1 cellular context compared by ENCODE assay signal in the genomic region with DNA sequence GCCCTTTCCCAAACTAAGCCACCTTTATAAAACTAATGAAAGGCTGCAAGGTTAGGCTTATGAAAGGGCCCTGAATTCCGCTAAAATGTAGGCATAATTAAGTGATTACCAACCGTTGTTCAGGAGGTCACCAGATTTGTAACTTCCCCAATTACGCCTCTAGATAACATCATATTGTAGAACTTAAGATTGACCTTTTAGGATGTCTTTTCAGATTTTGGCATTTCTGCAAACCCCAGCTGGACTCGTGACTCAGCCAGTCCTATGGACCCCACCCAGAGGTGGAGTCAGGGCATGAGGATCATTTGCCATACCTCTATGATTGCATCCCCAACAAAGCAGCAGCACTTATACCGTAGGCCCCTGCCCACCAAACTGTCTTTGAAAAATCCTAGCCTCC.
TF ChIP-seq lines count a peak whose summit lies in the region.

No MANE protein-coding gene starts in this region.

TF ChIP-seq in HepG2, 621 proteins besides CTCF, POLR2A, EP300 and RAD21:
- TF ChIP-seq NCOA2 (CRISPR knock-in tag; IDR thresholded peaks at IDR 0.05): no peak
- TF ChIP-seq ZNF589 (CRISPR knock-in tag; conservative IDR thresholded peaks at IDR 0.05): no peak
- TF ChIP-seq ZFY (CRISPR knock-in tag; IDR thresholded peaks at IDR 0.05): no peak
- TF ChIP-seq NFKBIZ (CRISPR knock-in tag; IDR thresholded peaks at IDR 0.05): no peak
- no peak for TF ChIP-seq MAFG (CRISPR knock-in tag; IDR thresholded peaks at IDR 0.05)
- no peak for TF ChIP-seq YY1 (IDR thresholded peaks at IDR 0.05; ENCODE audit: insufficient read depth, insufficient replicate concordance, low read depth, low read length)
- TF ChIP-seq, protein P1, sequence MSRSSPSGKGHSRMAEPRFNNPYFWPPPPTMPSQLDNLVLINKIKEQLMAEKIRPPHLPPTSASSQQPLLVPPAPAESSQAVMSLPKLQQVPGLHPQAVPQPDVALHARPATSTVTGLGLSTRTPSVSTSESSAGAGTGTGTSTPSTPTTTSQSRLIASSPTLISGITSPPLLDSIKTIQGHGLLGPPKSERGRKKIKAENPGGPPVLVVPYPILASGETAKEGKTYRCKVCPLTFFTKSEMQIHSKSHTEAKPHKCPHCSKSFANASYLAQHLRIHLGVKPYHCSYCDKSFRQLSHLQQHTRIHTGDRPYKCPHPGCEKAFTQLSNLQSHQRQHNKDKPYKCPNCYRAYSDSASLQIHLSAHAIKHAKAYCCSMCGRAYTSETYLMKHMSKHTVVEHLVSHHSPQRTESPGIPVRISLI (CRISPR knock-in tag; IDR thresholded peaks at IDR 0.05; ENCODE audit: borderline replicate concordance): no peak
- TF ChIP-seq NFKB2 (CRISPR knock-in tag; IDR thresholded peaks at IDR 0.05; ENCODE audit: borderline replicate concordance): no peak
- TF ChIP-seq CHD2 (IDR thresholded peaks at IDR 0.05; ENCODE audit: low read depth, low read length): no peak
- TF ChIP-seq ZNF337 (CRISPR knock-in tag; IDR thresholded peaks at IDR 0.05; ENCODE audit: borderline replicate concordance, low read depth): no peak
